Comparison of ENCODE assay signal across 13 cellular contexts in the genomic region with DNA sequence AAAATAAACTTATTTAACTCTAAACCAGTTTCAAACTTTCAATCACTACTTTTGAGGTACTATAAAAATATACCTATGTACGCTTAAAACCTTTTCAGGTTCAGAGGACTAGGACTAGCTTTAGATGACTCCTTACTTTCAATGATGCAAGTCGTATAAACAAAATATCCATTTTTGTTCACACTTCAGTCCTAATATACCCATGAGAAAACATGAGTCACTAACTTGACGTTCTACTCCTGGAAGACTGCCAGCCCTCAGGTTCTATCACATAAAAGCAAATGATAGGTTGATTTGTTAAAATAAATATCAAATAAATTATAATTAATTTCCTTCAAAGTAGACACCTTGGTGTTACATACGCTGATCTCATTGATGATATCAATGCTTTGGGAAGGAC. TPM values are rescaled to one million over a fixed set of nuclear protein-coding genes. Genes with fewer than 3 reads are reported as not detected.
DNase-seq lines count a peak whose midpoint lies in the region; ATAC-seq, FAIRE-seq and TF ChIP-seq lines count a peak whose summit lies in the region.
"Had no signal": no experiment of that assay in that cellular context is flagged by ENCODE, and none has a peak within 500 bp of the region (broad histone marks: within the 10 kb centered on the region; RNA-seq: fewer than 3 reads in every experiment).

No MANE protein-coding gene starts in this region.

- TF ChIP-seq CTCF in fibroblast of lung (conservative IDR thresholded peaks at IDR 0.05 in 1 of 2, IDR thresholded peaks at IDR 0.05 in 1 of 2; ENCODE audit: low read depth in 1 of 2, low read length in 2 of 2) (no peak), Peyer's patch (IDR thresholded peaks at IDR 0.05) (no peak)

- DNase-seq in NCI-H345 (lab: John Stamatoyannopoulos, UW) (peak; percentile 46), NCI-H345 treated with DMSO at 0.1 percent for 48 hours (lab: John Stamatoyannopoulos, UW; ENCODE audit: unreplicated experiment) (no peak), RCC 7860 (ENCODE audit: low spot score) (peak; percentile 41), fibroblast of lung (ENCODE audit: low read depth in 2 of 2) (peak; percentile 77 to 79), skeletal muscle cell (ENCODE audit: low read depth) (peak; percentile 74), left lobe of liver (ENCODE audit: low spot score) (no peak), ecto neural progenitor cell (ENCODE audit: low spot score) (no peak), Peyer's patch (no peak)
- DNase-seq: RPMI8226 had no signal

- H3K4me3 ChIP-seq in fibroblast of lung (replicated peaks in 1 of 4; ENCODE audit: control extremely low read depth in 1 of 4, insufficient read depth in 1 of 4, low read depth in 3 of 4, low read length in 4 of 4) (no peak overlapping the region), skeletal muscle cell (ENCODE audit: low read depth, low read length) (no peak overlapping the region), Peyer's patch (no peak overlapping the region)
- H3K4me3 ChIP-seq: coronary artery had no signal

- H3K79me2 ChIP-seq in fibroblast of lung (ENCODE audit: control insufficient read depth, insufficient read depth, low read length), result no peaks in the 10 kb centered on the region

- no peak overlapping the region for H3K9ac ChIP-seq in fibroblast of lung (ENCODE audit: insufficient read depth, low read length)

- H3K4me1 ChIP-seq in fibroblast of lung (ENCODE audit: control insufficient read depth, extremely low read depth, insufficient read depth, low read length) (no peaks in the 10 kb centered on the region), Peyer's patch (no peaks in the 10 kb centered on the region)

- H4K20me1 ChIP-seq in fibroblast of lung (ENCODE audit: control insufficient read depth, extremely low read depth, insufficient read depth, low read length), result no peaks in the 10 kb centered on the region

- H3K4me2 ChIP-seq in fibroblast of lung (ENCODE audit: extremely low read depth, insufficient read depth, low read length), result no peak overlapping the region

- no peak for ATAC-seq in left lobe of liver
- ATAC-seq: activated naive CD4-positive, alpha-beta T cell treated with anti-CD3 and anti-CD28 coated beads, Interleukin-2, amount 50 U/mL, for 72 hours had no signal

- H3K27ac ChIP-seq in fibroblast of lung (ENCODE audit: insufficient read depth, low read length), result no peak overlapping the region
- H3K27ac ChIP-seq in Peyer's patch, result no peak overlapping the region
- H3K27ac ChIP-seq: coronary artery, neutrophil had no signal

- TF ChIP-seq POLR2A in Peyer's patch (IDR thresholded peaks at IDR 0.05), result no peak

- H3K27me3 ChIP-seq in fibroblast of lung (ENCODE audit: control insufficient read depth, insufficient read depth, low read length), result no peaks in the 10 kb centered on the region
- H3K27me3 ChIP-seq in Peyer's patch, result no peaks in the 10 kb centered on the region

- H3K36me3 ChIP-seq in fibroblast of lung (ENCODE audit: control insufficient read depth, insufficient read depth, low read length) (no peaks in the 10 kb centered on the region), Peyer's patch (no peaks in the 10 kb centered on the region)
- H3K36me3 ChIP-seq: neutrophil had no signal

- no peak overlapping the region for H2AFZ ChIP-seq in fibroblast of lung (ENCODE audit: low read length)

- peak; percentile 75 for FAIRE-seq in RCC 7860 (lab: Jason Lieb, UNC)
- FAIRE-seq: TTC549 had no signal

- no peaks in the 10 kb centered on the region for H3K9me3 ChIP-seq in fibroblast of lung (ENCODE audit: control insufficient read depth, insufficient read depth, low read depth, low read length)
- H3K9me3 ChIP-seq in Peyer's patch, result no peaks in the 10 kb centered on the region
- H3K9me3 ChIP-seq: neutrophil had no signal

RNA-seq across cellular contexts. Expression of a gene that starts 10.6 kb away (rescaled TPM):
- total RNA-seq in fibroblast of lung, result 4.6 and 20.5 TPM in 2 replicates
- polyA plus RNA-seq in fibroblast of lung, result 21.6 and 24.2 TPM in 2 replicates
- polyA plus RNA-seq in fibroblast of lung (2012), result 13.8 and 16.8 TPM in 2 replicates
- 5.4 and 8.2 TPM in 2 replicates for polyA minus RNA-seq in fibroblast of lung (ENCODE audit: low replicate concordance)
- 3.9 TPM for total RNA-seq in left lobe of liver
- total RNA-seq in Peyer's patch, result 10 to 100 TPM in 1 of 4 donors, 1 to 10 TPM in 2, under 1 TPM in 1; 0.70 to 23.1 (median 7.5) TPM
- total RNA-seq: activated naive CD4-positive, alpha-beta T cell treated with anti-CD3 and anti-CD28 coated beads, Interleukin-2, amount 50 U/mL, for 72 hours had no signal

Comparison
In these comparisons a context has a peak if more than half of its experiments do, and no peak if none do; other contexts are left out.
1. DNase-seq: peak in NCI-H345 (single experiment), RCC 7860 (single experiment), fibroblast of lung (2 of 2) and skeletal muscle cell (single experiment); none in NCI-H345 treated with DMSO at 0.1 percent for 48 hours (single experiment), left lobe of liver (single experiment), ecto neural progenitor cell (single experiment) and Peyer's patch (0 of 3).